In the genomic region with DNA sequence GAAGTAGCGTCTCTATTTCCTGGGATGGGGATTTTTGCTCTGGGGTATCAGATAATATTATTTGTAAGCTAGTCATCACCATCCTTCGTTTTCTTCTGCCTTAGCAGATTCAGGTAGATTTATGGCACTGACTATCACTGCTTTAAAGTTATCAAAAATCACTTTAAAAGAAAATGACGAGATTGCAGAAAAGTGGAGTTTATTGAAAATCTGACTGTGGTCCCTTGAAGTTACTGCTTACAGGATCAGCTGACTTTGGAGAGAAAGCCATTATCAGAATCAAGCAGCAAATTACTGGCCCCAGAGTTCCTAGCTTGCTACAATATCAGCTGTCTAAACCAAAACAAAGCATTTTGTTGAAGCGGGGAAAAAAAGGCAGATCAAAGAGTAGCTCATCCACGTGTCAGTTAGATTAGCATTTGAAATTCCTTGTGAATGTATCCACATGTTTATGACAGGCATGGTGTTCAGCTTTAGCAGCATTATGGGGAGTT, we compare ENCODE assay signal across 2 cellular contexts.
TF ChIP-seq lines count a peak whose summit lies in the region.

No MANE protein-coding gene starts in this region.

TF ChIP-seq in IMR-90, 13 proteins besides CTCF, POLR2A, EP300 and RAD21:
- peak; percentile 65 for TF ChIP-seq MAFK (IDR thresholded peaks at IDR 0.05; ENCODE audit: low read depth, low read length)
- peak; percentile 99 for TF ChIP-seq MXI1 (IDR thresholded peaks at IDR 0.05; ENCODE audit: borderline replicate concordance, low read depth, low read length)
- no peak for TF ChIP-seq RFX5 (IDR thresholded peaks at IDR 0.05; ENCODE audit: low read depth, low read length)
- TF ChIP-seq MAZ (IDR thresholded peaks at IDR 0.05; ENCODE audit: borderline replicate concordance, low read depth, low read length) = no peak

TF ChIP-seq in liver, 16 proteins besides CTCF, POLR2A, EP300 and RAD21:
- TF ChIP-seq JUND (IDR thresholded peaks at IDR 0.05) (no peak), RXRA (IDR thresholded peaks at IDR 0.05) (no peak), TAF1 (conservative IDR thresholded peaks at IDR 0.05) (no peak), NR2F2 (IDR thresholded peaks at IDR 0.05) (no peak), FOXA1 (IDR thresholded peaks at IDR 0.05) (no peak)
- TF ChIP-seq, protein P1, sequence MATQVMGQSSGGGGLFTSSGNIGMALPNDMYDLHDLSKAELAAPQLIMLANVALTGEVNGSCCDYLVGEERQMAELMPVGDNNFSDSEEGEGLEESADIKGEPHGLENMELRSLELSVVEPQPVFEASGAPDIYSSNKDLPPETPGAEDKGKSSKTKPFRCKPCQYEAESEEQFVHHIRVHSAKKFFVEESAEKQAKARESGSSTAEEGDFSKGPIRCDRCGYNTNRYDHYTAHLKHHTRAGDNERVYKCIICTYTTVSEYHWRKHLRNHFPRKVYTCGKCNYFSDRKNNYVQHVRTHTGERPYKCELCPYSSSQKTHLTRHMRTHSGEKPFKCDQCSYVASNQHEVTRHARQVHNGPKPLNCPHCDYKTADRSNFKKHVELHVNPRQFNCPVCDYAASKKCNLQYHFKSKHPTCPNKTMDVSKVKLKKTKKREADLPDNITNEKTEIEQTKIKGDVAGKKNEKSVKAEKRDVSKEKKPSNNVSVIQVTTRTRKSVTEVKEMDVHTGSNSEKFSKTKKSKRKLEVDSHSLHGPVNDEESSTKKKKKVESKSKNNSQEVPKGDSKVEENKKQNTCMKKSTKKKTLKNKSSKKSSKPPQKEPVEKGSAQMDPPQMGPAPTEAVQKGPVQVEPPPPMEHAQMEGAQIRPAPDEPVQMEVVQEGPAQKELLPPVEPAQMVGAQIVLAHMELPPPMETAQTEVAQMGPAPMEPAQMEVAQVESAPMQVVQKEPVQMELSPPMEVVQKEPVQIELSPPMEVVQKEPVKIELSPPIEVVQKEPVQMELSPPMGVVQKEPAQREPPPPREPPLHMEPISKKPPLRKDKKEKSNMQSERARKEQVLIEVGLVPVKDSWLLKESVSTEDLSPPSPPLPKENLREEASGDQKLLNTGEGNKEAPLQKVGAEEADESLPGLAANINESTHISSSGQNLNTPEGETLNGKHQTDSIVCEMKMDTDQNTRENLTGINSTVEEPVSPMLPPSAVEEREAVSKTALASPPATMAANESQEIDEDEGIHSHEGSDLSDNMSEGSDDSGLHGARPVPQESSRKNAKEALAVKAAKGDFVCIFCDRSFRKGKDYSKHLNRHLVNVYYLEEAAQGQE (IDR thresholded peaks at IDR 0.05) = no peak
